8 cellular contexts compared by ENCODE assay signal in genomic region chr19:46856062-46857022, GRCh38. TPM values are rescaled to one million over a fixed set of nuclear protein-coding genes. Genes with fewer than 3 reads are reported as not detected.
A peak's percentile ranks its signal among the peaks of the same experiment; 100 is the strongest.
DNase-seq lines count a peak whose midpoint lies in the region; ATAC-seq and TF ChIP-seq lines count a peak whose summit lies in the region.

No MANE protein-coding gene starts in this region.

- H3K4me1 ChIP-seq in HUES64 (ENCODE audit: insufficient read depth, low read length) (peaks cover 3% of the 10 kb centered on the region; the same call in 1 of the 2 replicates), esophagus (ENCODE audit: control insufficient read depth in 2 of 2, insufficient read depth in 2 of 2, low read length in 1 of 2) (peaks cover 0 to 4% of the 10 kb centered on the region in 2 donors), muscle layer of colon (ENCODE audit: insufficient read depth, low read length) (peaks cover 15% of the 10 kb centered on the region)

- H3K27ac ChIP-seq in HUES64 (ENCODE audit: low read depth, low read length): peak overlapping the region; percentile 60; the same call in 1 of the 2 replicates
- peak overlapping the region; percentile 63 to 85 for H3K27ac ChIP-seq in esophagus (ENCODE audit: low read depth in 2 of 2, low read length in 1 of 2)
- no peak overlapping the region for H3K27ac ChIP-seq in muscle layer of colon (ENCODE audit: low read depth, low read length)

- H3K4me3 ChIP-seq in HUES64 (ENCODE audit: low read length): peak overlapping the region; percentile 41
- peak overlapping the region in 1 of 2 donors; percentile 40 for H3K4me3 ChIP-seq in esophagus (ENCODE audit: low read depth in 1 of 2, low read length in 2 of 2)
- H3K4me3 ChIP-seq in muscle layer of colon (ENCODE audit: low read depth in 1 of 2, low read length in 2 of 2): peak overlapping the region; percentile 23 to 58

- H3K27me3 Mint-ChIP-seq in activated T-cell treated with anti-CD3 and anti-CD28 coated beads, Interleukin-2, amount 50 U/mL, for 4 hours (ENCODE audit: low read depth): no peaks in the 10 kb centered on the region

- H3K9me3 ChIP-seq in HUES64 (ENCODE audit: insufficient read depth, low read depth, low read length) (no peaks in the 10 kb centered on the region), esophagus (ENCODE audit: control insufficient read depth in 2 of 2, insufficient read depth in 1 of 2, low read depth in 1 of 2, low read length in 1 of 2) (no peaks in the 10 kb centered on the region), muscle layer of colon (ENCODE audit: low read length) (no peaks in the 10 kb centered on the region)

- H3K36me3 ChIP-seq in HUES64 (ENCODE audit: insufficient read depth, low read length) (no peaks in the 10 kb centered on the region), esophagus (ENCODE audit: control insufficient read depth in 2 of 2, insufficient read depth in 2 of 2, low read length in 1 of 2) (no peaks in the 10 kb centered on the region), muscle layer of colon (ENCODE audit: insufficient read depth, low read length) (no peaks in the 10 kb centered on the region)

- peak; percentile 99 for DNase-seq in Ammon's horn (ENCODE audit: low spot score)
- DNase-seq in activated T-cell treated with anti-CD3 and anti-CD28 coated beads, Interleukin-2, amount 50 U/mL, for 4 hours: peak; percentile 88
- DNase-seq in stimulated activated CD8-positive, alpha-beta memory T cell treated with anti-CD3 and anti-CD28 coated beads, Interleukin-7, amount 100 ng/mL, for 1 hour (ENCODE audit: low read depth in 2 of 2): peak; percentile 77 to 78

- 23% methylated on average over 41 of the region's 41 CpGs for WGBS in HUES64
- 7% methylated on average over 41 of the region's 41 CpGs for WGBS in esophagus, 2 donors

- peaks cover 21% of the 10 kb centered on the region for H3K4me1 Mint-ChIP-seq in activated T-cell treated with anti-CD3 and anti-CD28 coated beads, Interleukin-2, amount 50 U/mL, for 4 hours (ENCODE audit: low read depth)

- H3K9me3 Mint-ChIP-seq in activated T-cell treated with anti-CD3 and anti-CD28 coated beads, Interleukin-2, amount 50 U/mL, for 4 hours: no peaks in the 10 kb centered on the region

- H3K9ac ChIP-seq in HUES64 (ENCODE audit: low read depth, low read length): peak overlapping the region; percentile 7; the same call in 1 of the 2 replicates
- H3K9ac ChIP-seq in muscle layer of colon (ENCODE audit: low read length): no peak overlapping the region

- peak overlapping the region; percentile 72 for H3K4me3 Mint-ChIP-seq in activated T-cell treated with anti-CD3 and anti-CD28 coated beads, Interleukin-2, amount 50 U/mL, for 4 hours

- H3K27me3 ChIP-seq in HUES64 (ENCODE audit: insufficient read depth, low read length): no peaks in the 10 kb centered on the region
- H3K27me3 ChIP-seq in esophagus (ENCODE audit: control insufficient read depth in 1 of 2, insufficient read depth in 2 of 2, low read length in 2 of 2): no peaks in the 10 kb centered on the region
- no peaks in the 10 kb centered on the region for H3K27me3 ChIP-seq in muscle layer of colon (ENCODE audit: control insufficient read depth in 1 of 2, insufficient read depth in 2 of 2, low read length in 2 of 2)

- ATAC-seq in GM19324 (IDR thresholded peaks at IDR 0.05; ENCODE audit: low FRiP score, unreplicated experiment): peak; percentile 40
- peak; percentile 64 for ATAC-seq in activated T-cell treated with anti-CD3 and anti-CD28 coated beads, Interleukin-2, amount 50 U/mL, for 4 hours

- no peaks in the 10 kb centered on the region for H3K36me3 Mint-ChIP-seq in activated T-cell treated with anti-CD3 and anti-CD28 coated beads, Interleukin-2, amount 50 U/mL, for 4 hours (ENCODE audit: insufficient read depth)

TF ChIP-seq in PFSK-1, 5 proteins besides CTCF, POLR2A, EP300 and RAD21:
- TF ChIP-seq REST (IDR thresholded peaks at IDR 0.05; ENCODE audit: insufficient read depth in 1 of 2, low read depth in 2 of 2, low read length in 2 of 2) (no peak), FOXP2 (optimal IDR thresholded peaks at IDR 0.05; ENCODE audit: borderline replicate concordance, extremely low read depth, extremely low read length, insufficient read depth) (peak; percentile 99)

RNA-seq across cellular contexts. Expression of gene ARHGAP35, which starts 4.5 kb away (rescaled TPM):
- polyA plus RNA-seq in HUES64 (2013, experiment 1 of 2): 35.2 TPM
- polyA plus RNA-seq in HUES64 (2013, experiment 2 of 2): 34.2 TPM
- 31.9 TPM for polyA plus RNA-seq in PFSK-1 (2012; ENCODE audit: insufficient read length, low read depth)
- total RNA-seq in activated T-cell treated with anti-CD3 and anti-CD28 coated beads, Interleukin-2, amount 50 U/mL, for 4 hours: 10 to 100 TPM; 14.3 to 15.5 (median 14.3) TPM
- 10 to 100 TPM in 1 of 2 donors, 1 to 10 TPM in 1; 9.6 to 15.2 TPM for polyA plus RNA-seq in esophagus

RNA-seq across cellular contexts. Expression of gene AP2S1, which starts 5.7 kb away (rescaled TPM):
- 236 TPM for polyA plus RNA-seq in HUES64 (2013, experiment 1 of 2)
- polyA plus RNA-seq in HUES64 (2013, experiment 2 of 2): 244 TPM
- polyA plus RNA-seq in PFSK-1 (2012; ENCODE audit: insufficient read length, low read depth): 511 TPM
- 100 to 1,000 TPM; 106 to 130 (median 116) TPM for total RNA-seq in activated T-cell treated with anti-CD3 and anti-CD28 coated beads, Interleukin-2, amount 50 U/mL, for 4 hours
- 100 to 1,000 TPM in 1 of 2 donors, 10 to 100 TPM in 1; 71.2 to 157 TPM for polyA plus RNA-seq in esophagus
